In genomic region chr1:20164694-20165202, GRCh38 we compare ENCODE assay signal across 16 cellular contexts. TPM values are rescaled to one million over a fixed set of nuclear protein-coding genes. Genes with fewer than 3 reads are reported as not detected.
DNase-seq lines count a peak whose midpoint lies in the region; ATAC-seq and TF ChIP-seq lines count a peak whose summit lies in the region.
"Had no signal": no experiment of that assay in that cellular context is flagged by ENCODE, and none has a peak within 500 bp of the region (broad histone marks: within the 10 kb centered on the region; RNA-seq: fewer than 3 reads in every experiment).

No MANE protein-coding gene starts in this region.

- ATAC-seq in left lung, result peak; percentile 47
- ATAC-seq in HG03469 (IDR thresholded peaks at IDR 0.05; ENCODE audit: unreplicated experiment), result no peak
- no peak for ATAC-seq in HG02763 (IDR thresholded peaks at IDR 0.05; ENCODE audit: unreplicated experiment)
- no peak for ATAC-seq in GM19455 (IDR thresholded peaks at IDR 0.05; ENCODE audit: unreplicated experiment)
- ATAC-seq: stimulated activated naive CD8-positive, alpha-beta T cell treated with anti-CD3 and anti-CD28 coated beads, Interleukin-15, Interleukin-2, amounts not matched to agents 100 U/mL and 50 U/mL, for 24 hours had no signal

- DNase-seq in activated CD4-positive, alpha-beta T cell treated with anti-CD3 and anti-CD28 coated beads, Interleukin-2, amount 10 ng/mL, durations not matched to agents 7 days and 5 days, result no peak
- DNase-seq in activated CD4-positive, alpha-beta T cell treated with anti-CD3 and anti-CD28 coated beads, Interleukin-2, amount 50 U/mL, for 4 hours, result no peak
- peak; percentile 39 to 68 for DNase-seq in cardiac fibroblast (ENCODE audit: low read depth in 2 of 2)
- no peak for DNase-seq in left lung
- DNase-seq in glomerular visceral epithelial cell (ENCODE audit: extremely low spot score), result no peak
- DNase-seq: activated CD4-positive, alpha-beta T cell treated with anti-CD3 and anti-CD28 coated beads for 4 hours; COR-L47; immature natural killer cell; NCI-H2227 treated with DMSO at 0.1 percent for 48 hours; stimulated activated naive CD8-positive, alpha-beta T cell treated with anti-CD3 and anti-CD28 coated beads, Interleukin-15, Interleukin-2, amounts not matched to agents 100 U/mL and 50 U/mL, for 24 hours; SW 1271 had no signal

- no peaks in the 10 kb centered on the region for H3K36me3 Mint-ChIP-seq in activated CD4-positive, alpha-beta T cell treated with anti-CD3 and anti-CD28 coated beads, Interleukin-2, amount 10 ng/mL, durations not matched to agents 7 days and 5 days (ENCODE audit: low read depth)

- intact Hi-C loops in left lung (cut with DNase I), result no loop called here

- no peaks in the 10 kb centered on the region for H3K4me1 Mint-ChIP-seq in activated CD4-positive, alpha-beta T cell treated with anti-CD3 and anti-CD28 coated beads, Interleukin-2, amount 10 ng/mL, durations not matched to agents 7 days and 5 days
- H3K4me1 Mint-ChIP-seq: immature natural killer cell had no signal

- TF ChIP-seq CTCF in cardiac fibroblast (IDR thresholded peaks at IDR 0.05; ENCODE audit: low read depth, low read length), result peak; percentile 25
- TF ChIP-seq CTCF in left lung (IDR thresholded peaks at IDR 0.05), result no peak

- no peaks in the 10 kb centered on the region for H3K27me3 ChIP-seq in left lung

- peaks cover 36% of the 10 kb centered on the region for H3K9me3 Mint-ChIP-seq in activated CD4-positive, alpha-beta T cell treated with anti-CD3 and anti-CD28 coated beads, Interleukin-2, amount 10 ng/mL, durations not matched to agents 7 days and 5 days

- no peak overlapping the region for H3K4me3 Mint-ChIP-seq in activated CD4-positive, alpha-beta T cell treated with anti-CD3 and anti-CD28 coated beads, Interleukin-2, amount 10 ng/mL, durations not matched to agents 7 days and 5 days
- H3K4me3 Mint-ChIP-seq: immature natural killer cell had no signal

- peaks cover 0 to 33% of the 10 kb centered on the region in 2 donors for H3K9me3 ChIP-seq in left lung

- H3K36me3 ChIP-seq in left lung, result no peaks in the 10 kb centered on the region

- H3K4me1 ChIP-seq in left lung, result peaks cover 0 to 4% of the 10 kb centered on the region in 2 donors

- no peak overlapping the region for H3K27ac ChIP-seq in left lung
- H3K27ac ChIP-seq: 22Rv1 had no signal

- no peak overlapping the region for H3K4me3 ChIP-seq in cardiac fibroblast (replicated peaks in 1 of 2; ENCODE audit: low read depth in 2 of 2, low read length in 2 of 2)
- no peak overlapping the region for H3K4me3 ChIP-seq in left lung

- H3K27ac Mint-ChIP-seq in activated CD4-positive, alpha-beta T cell treated with anti-CD3 and anti-CD28 coated beads, Interleukin-2, amount 10 ng/mL, durations not matched to agents 7 days and 5 days, result peak overlapping the region; percentile 27
- H3K27ac Mint-ChIP-seq: immature natural killer cell had no signal

- peaks cover 2% of the 10 kb centered on the region for H3K27me3 Mint-ChIP-seq in activated CD4-positive, alpha-beta T cell treated with anti-CD3 and anti-CD28 coated beads, Interleukin-2, amount 10 ng/mL, durations not matched to agents 7 days and 5 days

- CTCF ChIA-PET in activated CD4-positive, alpha-beta T cell treated with anti-CD3 and anti-CD28 coated beads, Interleukin-2, amount 10 ng/mL, durations not matched to agents 7 days and 5 days (lab: Charles Lee), result interaction anchor here (1.0 to 4.0 kb wide), 7 partner anchors 9 to 48 kb away, joined by 4 to 22 read pairs (median 13); no protein-coding TSS in a partner anchor

- POLR2A ChIA-PET in activated CD4-positive, alpha-beta T cell treated with anti-CD3 and anti-CD28 coated beads, Interleukin-2, amount 10 ng/mL, durations not matched to agents 7 days and 5 days (lab: Charles Lee), result no interaction called here

RNA-seq across cellular contexts. Expression of gene UBXN10, which starts 21.1 kb away (rescaled TPM):
- total RNA-seq in activated CD4-positive, alpha-beta T cell treated with anti-CD3 and anti-CD28 coated beads, Interleukin-2, amount 10 ng/mL, durations not matched to agents 7 days and 5 days, result under 1 TPM; 0.21 to 0.22 TPM
- 1 to 10 TPM; 1.8 to 4.7 TPM for total RNA-seq in left lung

RNA-seq across cellular contexts. Expression of gene PLA2G2C, which starts 21.6 kb away (rescaled TPM):
- total RNA-seq in activated CD4-positive, alpha-beta T cell treated with anti-CD3 and anti-CD28 coated beads, Interleukin-2, amount 10 ng/mL, durations not matched to agents 7 days and 5 days, result not detected
- not detected for total RNA-seq in left lung

RNA-seq across cellular contexts. Expression of gene PLA2G2F, which starts 25.6 kb away (rescaled TPM):
- not detected for total RNA-seq in activated CD4-positive, alpha-beta T cell treated with anti-CD3 and anti-CD28 coated beads, Interleukin-2, amount 10 ng/mL, durations not matched to agents 7 days and 5 days
- total RNA-seq in left lung, result not detected
- total RNA-seq: aorta had no signal

RNA-seq across cellular contexts. Expression of gene PLA2G2D, which starts 45.4 kb away (rescaled TPM):
- not detected for total RNA-seq in activated CD4-positive, alpha-beta T cell treated with anti-CD3 and anti-CD28 coated beads, Interleukin-2, amount 10 ng/mL, durations not matched to agents 7 days and 5 days
- total RNA-seq in left lung, result not detected

Comparison
In these comparisons a context has a peak if more than half of its experiments do, and no peak if none do; other contexts are left out.
1. DNase-seq: peak in cardiac fibroblast (2 of 2); none in activated CD4-positive, alpha-beta T cell treated with anti-CD3 and anti-CD28 coated beads, Interleukin-2, amount 10 ng/mL, durations not matched to agents 7 days and 5 days (single experiment), activated CD4-positive, alpha-beta T cell treated with anti-CD3 and anti-CD28 coated beads, Interleukin-2, amount 50 U/mL, for 4 hours (0 of 2), left lung (0 of 2) and glomerular visceral epithelial cell (single experiment).